In the genomic region with DNA sequence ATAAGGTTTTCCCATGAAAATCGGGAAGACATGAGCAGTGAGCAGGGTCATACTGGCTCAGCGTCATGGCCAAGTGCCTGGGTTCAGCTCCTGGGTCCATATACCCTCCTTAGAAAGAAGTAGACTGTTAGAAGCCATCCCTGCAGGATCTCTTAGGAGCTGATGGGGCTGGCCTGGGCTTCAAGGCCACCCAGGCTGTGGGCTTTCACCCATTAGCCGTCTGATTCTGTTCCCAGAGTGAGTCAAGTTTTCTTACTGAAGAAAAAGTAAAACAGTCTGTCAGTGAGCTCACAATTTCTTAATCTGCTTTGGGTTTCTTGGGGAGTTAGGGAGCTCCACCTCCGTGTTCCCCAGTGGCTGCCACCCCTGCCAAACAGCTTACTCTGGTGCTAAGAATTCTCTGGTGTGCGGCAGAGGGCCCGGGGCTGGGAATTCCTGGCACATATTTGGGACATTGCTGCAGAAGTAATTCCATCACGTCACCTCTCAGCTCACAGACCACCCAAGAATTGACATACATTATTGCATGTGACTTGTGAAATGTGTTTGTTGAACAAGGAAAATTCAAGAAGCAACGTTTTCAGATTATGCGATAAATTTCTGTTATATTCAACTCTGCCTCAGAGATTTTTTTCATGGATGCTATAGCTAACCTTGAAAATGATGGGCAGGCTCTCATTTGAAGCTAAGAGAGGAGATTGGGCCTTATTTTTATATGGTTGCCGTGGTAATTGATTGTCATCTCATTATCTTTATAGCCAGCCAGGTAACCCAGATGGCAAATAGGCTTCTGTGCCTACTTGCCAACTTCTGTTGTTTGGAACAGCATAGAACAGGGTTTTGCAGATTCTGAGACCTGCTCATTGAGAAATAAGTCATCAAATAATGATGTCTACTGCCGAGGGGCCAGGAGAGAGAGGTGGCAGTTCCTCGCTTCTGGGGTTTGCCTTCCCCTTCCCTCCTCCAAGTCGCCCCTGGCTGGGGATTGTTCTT, we compare ENCODE assay signal across 17 cellular contexts.
"Had no signal": no experiment of that assay in that cellular context is flagged by ENCODE, and none has a peak within 500 bp of the region (broad histone marks: within the 10 kb centered on the region; RNA-seq: fewer than 3 reads in every experiment).

No MANE protein-coding gene starts in this region.

- H3K4me2 ChIP-seq: neural progenitor cell had no signal

- H3K36me3 ChIP-seq: brain microvascular endothelial cell, esophagus muscularis mucosa, neural progenitor cell, thyroid gland, vagina had no signal

- H3K9me3 ChIP-seq: esophagus muscularis mucosa, thyroid gland, vagina had no signal

- H3K27me3 ChIP-seq: brain microvascular endothelial cell, dorsolateral prefrontal cortex, esophagus muscularis mucosa, neural progenitor cell, thyroid gland, vagina had no signal

- H3K4me3 ChIP-seq: dorsolateral prefrontal cortex, esophagus muscularis mucosa, neural progenitor cell, skin epidermis, thyroid gland, vagina had no signal

- H3K27ac Mint-ChIP-seq: activated naive CD4-positive, alpha-beta T cell treated with anti-CD3 and anti-CD28 coated beads, Interleukin-2, amount 50 U/mL, for 72 hours; neural progenitor cell had no signal

- H3K4me1 ChIP-seq: esophagus muscularis mucosa, parathyroid adenoma had no signal

- H3K9ac ChIP-seq: neural progenitor cell, parathyroid adenoma had no signal

- H3K79me2 ChIP-seq: parathyroid adenoma had no signal

- H3K4me3 Mint-ChIP-seq: neural progenitor cell had no signal

- FAIRE-seq: islet of Langerhans had no signal

- ATAC-seq: activated CD4-positive, CD25-positive, alpha-beta regulatory T cell treated with anti-CD3 and anti-CD28 coated beads, Interleukin-2, amount 50 U/mL, for 24 hours; activated naive CD4-positive, alpha-beta T cell treated with anti-CD3 and anti-CD28 coated beads, Interleukin-2, amount 50 U/mL, for 72 hours; foreskin keratinocyte had no signal

- H3K27ac ChIP-seq: brain microvascular endothelial cell, esophagus muscularis mucosa, foreskin keratinocyte, neural progenitor cell, parathyroid adenoma, thyroid gland, vagina had no signal

- H3K36me3 Mint-ChIP-seq: activated naive CD4-positive, alpha-beta T cell treated with anti-CD3 and anti-CD28 coated beads, Interleukin-2, amount 50 U/mL, for 72 hours; neural progenitor cell had no signal

- H2AFZ ChIP-seq: neural progenitor cell, parathyroid adenoma had no signal

- H3K9me3 Mint-ChIP-seq: activated naive CD4-positive, alpha-beta T cell treated with anti-CD3 and anti-CD28 coated beads, Interleukin-2, amount 50 U/mL, for 72 hours; neural progenitor cell had no signal

- DNase-seq: activated CD4-positive, alpha-beta T cell treated with anti-CD3 and anti-CD28 coated beads, Interleukin-2, amount 50 U/mL, for 4 hours; activated effector memory CD4-positive, alpha-beta T cell treated with Interleukin-2 at 50 U/mL for 16 hours; activated T-cell treated with anti-CD3 and anti-CD28 coated beads, Interleukin-2, amount 50 U/mL, for 1 hour; amniotic stem cell; brain microvascular endothelial cell; dorsolateral prefrontal cortex; foreskin keratinocyte; stimulated activated CD4-positive, alpha-beta T cell treated with anti-CD3 and anti-CD28 coated beads, Interleukin-4, amount 100 ng/mL, for 4 hours; thyroid gland had no signal
